8 cellular contexts compared by ENCODE assay signal in genomic region chr6:151807513-151808330, GRCh38.
DNase-seq lines count a peak whose midpoint lies in the region; ATAC-seq and TF ChIP-seq lines count a peak whose summit lies in the region.

Gene ESR1 (plus strand): TSS chr6:151807682. CDS start chr6:151807913, 231 bp downstream.

- H3K4me1 ChIP-seq in iPS-20b (ENCODE audit: insufficient read depth, low read length), result peaks cover 3% of the 10 kb centered on the region; the same call in 1 of the 2 replicates

- DNase-seq in stimulated activated CD4-positive, alpha-beta T cell treated with anti-CD3 and anti-CD28 coated beads, Interleukin-15, amount 100 ng/mL, for 24 hours, result peak; percentile 32
- no peak for DNase-seq in stimulated activated CD4-positive, alpha-beta T cell treated with anti-CD3 and anti-CD28 coated beads, Interleukin-4, amount 100 ng/mL, for 4 hours
- DNase-seq in astrocyte of the cerebellum (ENCODE audit: low read depth), result no peak
- no peak for DNase-seq in inferior parietal cortex (ENCODE audit: extremely low spot score)

- H3K9ac ChIP-seq in iPS-20b (ENCODE audit: low read depth, low read length), result no peak within 1 kb of the TSS

- peak within 1 kb of the TSS; percentile 32 for H3K4me3 ChIP-seq in astrocyte of the cerebellum (ENCODE audit: low read depth, low read length)
- H3K4me3 ChIP-seq in iPS-20b (ENCODE audit: low read length), result peak within 1 kb of the TSS; percentile 65

- peak within 1 kb of the TSS; percentile 68 for H3K4me3 Mint-ChIP-seq in stimulated activated naive CD8-positive, alpha-beta T cell treated with anti-CD3 and anti-CD28 coated beads, Interleukin-15, Interleukin-2, amounts not matched to agents 100 ng/mL and 50 ng/mL, for 24 hours

- in situ Hi-C loops in astrocyte of the cerebellum (cut with HindIII; ENCODE audit: low sequenced_read_pairs), result no loop called here

- no peak within 1 kb of the TSS for H3K27ac ChIP-seq in iPS-20b (ENCODE audit: low read length)

- ATAC-seq in GM21526 (IDR thresholded peaks at IDR 0.05; ENCODE audit: low FRiP score, unreplicated experiment) (no peak), GM21423 (IDR thresholded peaks at IDR 0.05; ENCODE audit: unreplicated experiment) (no peak)

- no peak for TF ChIP-seq CTCF in astrocyte of the cerebellum (IDR thresholded peaks at IDR 0.05; ENCODE audit: low read depth, low read length, missing control alignments)

- peaks cover 89% of the 10 kb centered on the region for H3K27me3 ChIP-seq in iPS-20b (ENCODE audit: insufficient read depth, low read length)

- H3K36me3 ChIP-seq in iPS-20b (ENCODE audit: insufficient read depth, low read depth, low read length), result no peaks in the 10 kb centered on the region

- no peaks in the 10 kb centered on the region for H3K9me3 Mint-ChIP-seq in stimulated activated naive CD8-positive, alpha-beta T cell treated with anti-CD3 and anti-CD28 coated beads, Interleukin-15, Interleukin-2, amounts not matched to agents 100 ng/mL and 50 ng/mL, for 24 hours

- no peaks in the 10 kb centered on the region for H3K36me3 Mint-ChIP-seq in stimulated activated naive CD8-positive, alpha-beta T cell treated with anti-CD3 and anti-CD28 coated beads, Interleukin-15, Interleukin-2, amounts not matched to agents 100 ng/mL and 50 ng/mL, for 24 hours (ENCODE audit: low read depth)

- peaks cover 60% of the 10 kb centered on the region for H3K27me3 Mint-ChIP-seq in stimulated activated naive CD8-positive, alpha-beta T cell treated with anti-CD3 and anti-CD28 coated beads, Interleukin-15, Interleukin-2, amounts not matched to agents 100 ng/mL and 50 ng/mL, for 24 hours

- no peaks in the 10 kb centered on the region for H3K9me3 ChIP-seq in iPS-20b (ENCODE audit: insufficient read depth, low read depth, low read length)

- peaks cover 16% of the 10 kb centered on the region for H3K4me1 Mint-ChIP-seq in stimulated activated naive CD8-positive, alpha-beta T cell treated with anti-CD3 and anti-CD28 coated beads, Interleukin-15, Interleukin-2, amounts not matched to agents 100 ng/mL and 50 ng/mL, for 24 hours (ENCODE audit: low read depth)

- no peak within 1 kb of the TSS for H3K27ac Mint-ChIP-seq in stimulated activated naive CD8-positive, alpha-beta T cell treated with anti-CD3 and anti-CD28 coated beads, Interleukin-15, Interleukin-2, amounts not matched to agents 100 ng/mL and 50 ng/mL, for 24 hours
